Comparison of ENCODE assay signal across 18 cellular contexts in the genomic region with DNA sequence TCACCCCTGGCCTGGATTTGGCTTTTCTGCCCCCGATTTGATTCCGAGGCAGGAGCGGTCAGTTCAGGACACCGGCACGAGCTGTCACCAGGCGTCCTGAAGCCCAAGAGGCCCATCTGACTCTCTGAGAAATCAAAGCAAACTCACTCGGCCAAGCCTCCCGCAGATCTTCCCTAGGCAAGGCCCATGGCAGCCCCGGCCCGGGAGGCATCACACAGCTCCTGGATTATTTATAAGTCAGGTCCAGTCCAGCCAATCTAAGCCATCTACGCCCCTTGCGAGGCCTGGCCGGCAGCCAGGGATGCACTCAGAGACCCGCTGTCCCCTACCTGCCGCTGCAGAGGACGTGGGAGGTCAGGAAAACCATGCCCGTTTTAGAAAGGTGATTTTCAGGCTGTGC.
DNase-seq lines count a peak whose midpoint lies in the region; ATAC-seq, FAIRE-seq and TF ChIP-seq lines count a peak whose summit lies in the region.
"Had no signal": no experiment of that assay in that cellular context is flagged by ENCODE, and none has a peak within 500 bp of the region (broad histone marks: within the 10 kb centered on the region; RNA-seq: fewer than 3 reads in every experiment).

No MANE protein-coding gene starts in this region.

- peaks cover 17 to 21% of the 10 kb centered on the region in 2 donors for H3K27me3 Mint-ChIP-seq in CD8-positive, alpha-beta memory T cell
- H3K27me3 Mint-ChIP-seq in stimulated activated memory B cell treated with anti-CD40 and anti-IgM and Interleukin-4, amounts not matched to agents 10 μg/mL and 1 μg/mL and 100 μg/mL, for 72 hours: peaks cover 39% of the 10 kb centered on the region

- no peak overlapping the region for H3K9ac ChIP-seq in kidney (ENCODE audit: low read length in 2 of 2)

- no peaks in the 10 kb centered on the region for H3K36me3 ChIP-seq in spleen
- H3K36me3 ChIP-seq in CD8-positive, alpha-beta memory T cell (ENCODE audit: insufficient read depth, low read length): no peaks in the 10 kb centered on the region
- no peaks in the 10 kb centered on the region for H3K36me3 ChIP-seq in kidney (ENCODE audit: control insufficient read depth in 1 of 2, insufficient read depth in 2 of 2, low read length in 2 of 2)
- H3K36me3 ChIP-seq: BE2C had no signal

- ATAC-seq in GM18861 (IDR thresholded peaks at IDR 0.05; ENCODE audit: unreplicated experiment): no peak
- no peak for ATAC-seq in stimulated activated memory B cell treated with anti-CD40 and anti-IgM and Interleukin-4, amounts not matched to agents 10 μg/mL and 1 μg/mL and 100 μg/mL, for 72 hours
- ATAC-seq: HCT116, K562 had no signal

- in situ Hi-C loops in GM13976 (cut with MboI; ENCODE audit: low sequenced_read_pairs, unreplicated experiment): loop anchor here (25.0 kb wide), 1 partner anchor 264 kb away; no protein-coding TSS in a partner anchor

- no peaks in the 10 kb centered on the region for H3K4me1 Mint-ChIP-seq in CD8-positive, alpha-beta memory T cell
- no peaks in the 10 kb centered on the region for H3K4me1 Mint-ChIP-seq in stimulated activated memory B cell treated with anti-CD40 and anti-IgM and Interleukin-4, amounts not matched to agents 10 μg/mL and 1 μg/mL and 100 μg/mL, for 72 hours
- H3K4me1 Mint-ChIP-seq: CD4-positive, alpha-beta memory T cell had no signal

- H3K4me3 Mint-ChIP-seq in CD8-positive, alpha-beta memory T cell: no peak overlapping the region
- no peak overlapping the region for H3K4me3 Mint-ChIP-seq in stimulated activated memory B cell treated with anti-CD40 and anti-IgM and Interleukin-4, amounts not matched to agents 10 μg/mL and 1 μg/mL and 100 μg/mL, for 72 hours
- H3K4me3 Mint-ChIP-seq: CD4-positive, alpha-beta memory T cell had no signal

- H3K4me1 ChIP-seq in spleen (no peaks in the 10 kb centered on the region), kidney (ENCODE audit: control insufficient read depth in 1 of 2, insufficient read depth in 1 of 2, low read depth in 1 of 2, low read length in 2 of 2) (no peaks in the 10 kb centered on the region)
- H3K4me1 ChIP-seq in CD8-positive, alpha-beta memory T cell (ENCODE audit: insufficient read depth, low read length): no peaks in the 10 kb centered on the region
- H3K4me1 ChIP-seq: BE2C had no signal

- no peak overlapping the region for H3K4me3 ChIP-seq in coronary artery
- H3K4me3 ChIP-seq in spleen: no peak overlapping the region
- no peak overlapping the region for H3K4me3 ChIP-seq in CD8-positive, alpha-beta memory T cell (ENCODE audit: low read length)
- no peak overlapping the region for H3K4me3 ChIP-seq in kidney (ENCODE audit: low read length in 2 of 2)
- H3K4me3 ChIP-seq: K562 had no signal

- DNase-seq in AG20443 (ENCODE audit: low spot score): peak; percentile 8
- peak; percentile 21 for DNase-seq in GM13976 (ENCODE audit: low spot score)
- DNase-seq in coronary artery (ENCODE audit: low spot score): peak; percentile 68
- peak; percentile 73 for DNase-seq in spleen
- DNase-seq in CD8-positive, alpha-beta memory T cell: no peak
- no peak for DNase-seq in kidney
- DNase-seq: ACHN; BE2C; CD4-positive, alpha-beta memory T cell; COR-L47; DND-41; GDM1 had no signal

- WGBS in spleen, 5 donors: 77 to 94% (median 85%) methylated on average over 11 to 17 of the region's 17 CpGs

- no peaks in the 10 kb centered on the region for H3K36me3 Mint-ChIP-seq in CD8-positive, alpha-beta memory T cell
- H3K36me3 Mint-ChIP-seq in stimulated activated memory B cell treated with anti-CD40 and anti-IgM and Interleukin-4, amounts not matched to agents 10 μg/mL and 1 μg/mL and 100 μg/mL, for 72 hours: no peaks in the 10 kb centered on the region
- H3K36me3 Mint-ChIP-seq: CD4-positive, alpha-beta memory T cell had no signal

- H3K9me3 ChIP-seq in spleen: no peaks in the 10 kb centered on the region
- no peaks in the 10 kb centered on the region for H3K9me3 ChIP-seq in CD8-positive, alpha-beta memory T cell (ENCODE audit: low read length)
- no peaks in the 10 kb centered on the region for H3K9me3 ChIP-seq in kidney (ENCODE audit: control insufficient read depth in 1 of 2, low read length in 2 of 2)
- H3K9me3 ChIP-seq: BE2C had no signal

- no peak for TF ChIP-seq POLR2A in spleen (IDR thresholded peaks at IDR 0.05)

- no peak overlapping the region for H3K27ac Mint-ChIP-seq in CD8-positive, alpha-beta memory T cell
- H3K27ac Mint-ChIP-seq in stimulated activated memory B cell treated with anti-CD40 and anti-IgM and Interleukin-4, amounts not matched to agents 10 μg/mL and 1 μg/mL and 100 μg/mL, for 72 hours: no peak overlapping the region
- H3K27ac Mint-ChIP-seq: CD4-positive, alpha-beta memory T cell had no signal

- H3K27ac ChIP-seq in coronary artery: no peak overlapping the region
- no peak overlapping the region for H3K27ac ChIP-seq in spleen
- H3K27ac ChIP-seq in CD8-positive, alpha-beta memory T cell (ENCODE audit: low read depth, low read length): no peak overlapping the region
- H3K27ac ChIP-seq in kidney (ENCODE audit: low read depth in 2 of 2, low read length in 2 of 2): no peak overlapping the region
- H3K27ac ChIP-seq: C4-2B had no signal

- TF ChIP-seq CTCF in GM13976 (IDR thresholded peaks at IDR 0.05; ENCODE audit: borderline replicate concordance, control extremely low read depth, extremely low read depth, insufficient read depth, missing control alignments): no peak
- TF ChIP-seq CTCF in coronary artery (IDR thresholded peaks at IDR 0.05): no peak
- no peak for TF ChIP-seq CTCF in spleen (IDR thresholded peaks at IDR 0.05 in 8 of 11, conservative IDR thresholded peaks at IDR 0.05 in 3 of 11)
- TF ChIP-seq CTCF in kidney (IDR thresholded peaks at IDR 0.05; ENCODE audit: borderline replicate concordance, extremely low read depth, insufficient read depth): no peak

- peaks cover 0 to 26% (median 6%) of the 10 kb centered on the region in 7 donors for H3K27me3 ChIP-seq in spleen (replicated peaks in 1 of 7)
- no peaks in the 10 kb centered on the region for H3K27me3 ChIP-seq in CD8-positive, alpha-beta memory T cell (ENCODE audit: insufficient read depth, low read length, poor library complexity, severe bottlenecking)
- H3K27me3 ChIP-seq: BE2C had no signal

- CTCF ChIA-PET in CD8-positive, alpha-beta memory T cell (lab: Charles Lee): no interaction called here

- H3K9me3 Mint-ChIP-seq in CD8-positive, alpha-beta memory T cell: no peaks in the 10 kb centered on the region
- no peaks in the 10 kb centered on the region for H3K9me3 Mint-ChIP-seq in stimulated activated memory B cell treated with anti-CD40 and anti-IgM and Interleukin-4, amounts not matched to agents 10 μg/mL and 1 μg/mL and 100 μg/mL, for 72 hours

- POLR2A ChIA-PET in CD8-positive, alpha-beta memory T cell (lab: Charles Lee): no interaction called here

- no peak for FAIRE-seq in kidney (lab: Jason Lieb, UNC)
- FAIRE-seq: D721Med, K562 had no signal

- intact Hi-C loops in spleen (cut with DNase I; ENCODE audit: low total_unique reads): no loop called here
- intact Hi-C loops in kidney (cut with DNase I): no loop called here

Comparison
In these comparisons a context has a peak if more than half of its experiments do, and no peak if none do; other contexts are left out.
1. DNase-seq: peak in AG20443 (single experiment), GM13976 (single experiment), coronary artery (single experiment) and spleen (single experiment); none in CD8-positive, alpha-beta memory T cell (0 of 5) and kidney (single experiment).